In genomic region chr10:130954326-130954905, GRCh38 we compare ENCODE assay signal across 16 cellular contexts.
DNase-seq lines count a peak whose midpoint lies in the region; FAIRE-seq and TF ChIP-seq lines count a peak whose summit lies in the region.
"Had no signal": no experiment of that assay in that cellular context is flagged by ENCODE, and none has a peak within 500 bp of the region (broad histone marks: within the 10 kb centered on the region; RNA-seq: fewer than 3 reads in every experiment).

No MANE protein-coding gene starts in this region.

- H3K79me1 ChIP-seq in H9 (ENCODE audit: insufficient read depth, low read depth, low read length, poor library complexity, severe bottlenecking), result no peaks in the 10 kb centered on the region
- H3K79me1 ChIP-seq in H1 (ENCODE audit: low read depth, low read length), result no peaks in the 10 kb centered on the region

- no peak overlapping the region for H3K4me2 ChIP-seq in H9 (ENCODE audit: insufficient read depth, insufficient read length, low read length)
- no peak overlapping the region for H3K4me2 ChIP-seq in H1 (ENCODE audit: insufficient read depth in 1 of 2, low read depth in 2 of 2, low read length in 2 of 2)
- H3K4me2 ChIP-seq: BLaER1, GM23338 had no signal

- H3K36me3 ChIP-seq in H1 (ENCODE audit: control insufficient read depth in 2 of 4, insufficient read depth in 4 of 4, low read length in 3 of 4) (no peaks in the 10 kb centered on the region), stomach (no peaks in the 10 kb centered on the region)
- H3K36me3 ChIP-seq: BLaER1 had no signal

- TF ChIP-seq POLR2A in H1 (IDR thresholded peaks at IDR 0.05; ENCODE audit: control extremely low read depth in 1 of 2, low read depth in 2 of 2, low read length in 2 of 2), result no peak
- TF ChIP-seq POLR2A in stomach (IDR thresholded peaks at IDR 0.05), result no peak

- H3K27ac ChIP-seq in H9 (ENCODE audit: insufficient read length, low read depth, low read length) (no peak overlapping the region), H1 (ENCODE audit: low read depth, low read length) (no peak overlapping the region), stomach (no peak overlapping the region)
- H3K27ac ChIP-seq: BLaER1 had no signal

- H2BK15ac ChIP-seq in H9 (ENCODE audit: low read depth, low read length), result no peak overlapping the region
- no peak overlapping the region for H2BK15ac ChIP-seq in H1 (ENCODE audit: low read length)

- intact Hi-C loops in stomach (cut with DNase I; ENCODE audit: low total_unique reads), result no loop called here

- H4K5ac ChIP-seq in H9 (ENCODE audit: insufficient read length, low read depth, low read length) (no peak overlapping the region), H1 (ENCODE audit: insufficient read length, low read depth, low read length) (no peak overlapping the region)

- H3K4ac ChIP-seq in H9 (ENCODE audit: low read depth, low read length), result no peak overlapping the region
- no peak overlapping the region for H3K4ac ChIP-seq in H1 (replicated peaks; ENCODE audit: insufficient read length, low read depth, low read length)

- FAIRE-seq in H1 (lab: Jason Lieb, UNC) (no peak), RCC 7860 (lab: Jason Lieb, UNC) (no peak)
- FAIRE-seq: HepG2 had no signal

- H3K4me3 ChIP-seq in H1 (ENCODE audit: extremely low read depth in 1 of 4, insufficient read depth in 2 of 4, low read depth in 3 of 4, low read length in 4 of 4), result no peak overlapping the region
- H3K4me3 ChIP-seq in stomach, result no peak overlapping the region
- H3K4me3 ChIP-seq: BLaER1, GM23338 had no signal

- no peak overlapping the region for H3K4me3 Mint-ChIP-seq in H9
- H3K4me3 Mint-ChIP-seq: CD14-positive monocyte; CD4-positive, alpha-beta memory T cell; GM23338 had no signal

- H2AFZ ChIP-seq in H9 (ENCODE audit: low read length) (no peak overlapping the region), H1 (ENCODE audit: low read length) (no peak overlapping the region)
- H2AFZ ChIP-seq: GM23338 had no signal

- TF ChIP-seq EP300 in H1 (IDR thresholded peaks at IDR 0.05; ENCODE audit: borderline replicate concordance in 1 of 2, low read depth in 2 of 2, low read length in 2 of 2) (no peak), stomach (IDR thresholded peaks at IDR 0.05) (no peak)

- peaks cover 7 to 9% of the 10 kb centered on the region in 2 experiments for H3K4me1 Mint-ChIP-seq in H9
- H3K4me1 Mint-ChIP-seq: CD14-positive monocyte; CD4-positive, alpha-beta memory T cell; GM23338 had no signal

- H2BK12ac ChIP-seq in H9 (ENCODE audit: insufficient read length, low read depth, low read length), result no peak overlapping the region
- H2BK12ac ChIP-seq in H1 (ENCODE audit: low read depth, low read length), result no peak overlapping the region

- no peaks in the 10 kb centered on the region for H3K9me3 Mint-ChIP-seq in H9

- H3K79me2 ChIP-seq in H9 (ENCODE audit: insufficient read depth, low read length), result no peaks in the 10 kb centered on the region; the same call in 1 of the 2 replicates
- no peaks in the 10 kb centered on the region for H3K79me2 ChIP-seq in H1 (ENCODE audit: control insufficient read depth in 1 of 2, insufficient read depth in 2 of 2, low read length in 2 of 2)

- H4K20me1 ChIP-seq in H9 (ENCODE audit: control insufficient read depth, insufficient read depth, insufficient read length) (no peaks in the 10 kb centered on the region), H1 (replicated peaks in 1 of 2; ENCODE audit: control insufficient read depth in 1 of 2, insufficient read depth in 2 of 2, low read length in 2 of 2) (no peaks in the 10 kb centered on the region)
- H4K20me1 ChIP-seq: BLaER1 had no signal

- H3K27me3 ChIP-seq in H9 (ENCODE audit: insufficient read depth, low read length) (no peaks in the 10 kb centered on the region), H1 (replicated peaks in 1 of 4; ENCODE audit: control insufficient read depth in 3 of 4, extremely low read depth in 1 of 4, insufficient read depth in 3 of 4, low read length in 3 of 4) (no peaks in the 10 kb centered on the region), stomach (peaks cover 0 to 26% (median 0%) of the 10 kb centered on the region in 3 donors)
- H3K27me3 ChIP-seq: BLaER1 had no signal

- H4K8ac ChIP-seq in H9 (replicated peaks; ENCODE audit: insufficient read length, low read depth, low read length), result no peak overlapping the region
- H4K8ac ChIP-seq in H1 (ENCODE audit: extremely low read depth, insufficient read depth, low read length), result no peak overlapping the region

- no peak overlapping the region for H2BK5ac ChIP-seq in H9 (ENCODE audit: insufficient read length, low read length)
- peak overlapping the region; percentile 44; the same call in 1 of the 2 replicates for H2BK5ac ChIP-seq in H1 (ENCODE audit: low read depth, low read length)

- CTCF ChIA-PET in H1 (lab: Charles Lee; ENCODE audit: partially characterized antibody), result interaction anchor here (0.8 to 1.7 kb wide), 2 partner anchors 94 to 290 kb away, joined by 3 read pairs; no protein-coding TSS in a partner anchor

- no peaks in the 10 kb centered on the region for H3K4me1 ChIP-seq in H9 (ENCODE audit: insufficient read depth, low read length)
- H3K4me1 ChIP-seq in H1 (replicated peaks in 1 of 4; ENCODE audit: control insufficient read depth in 3 of 4, insufficient read depth in 4 of 4, low read length in 3 of 4), result peaks cover 0 to 4% (median 0%) of the 10 kb centered on the region in 4 experiments; a peak in 2 of 7 replicates
- no peaks in the 10 kb centered on the region for H3K4me1 ChIP-seq in stomach

- H2BK120ac ChIP-seq in H9 (ENCODE audit: low read depth, low read length, poor library complexity, severe bottlenecking) (no peak overlapping the region), H1 (replicated peaks; ENCODE audit: low read depth, low read length) (no peak overlapping the region)

- H3K23me2 ChIP-seq in H9 (ENCODE audit: insufficient read length, low read depth, low read length, poor library complexity, severe bottlenecking), result no peaks in the 10 kb centered on the region
- H3K23me2 ChIP-seq in H1 (ENCODE audit: low read depth, low read length), result no peaks in the 10 kb centered on the region

- H3K9ac ChIP-seq in H9 (ENCODE audit: extremely low read depth, insufficient read length, low read length) (no peak overlapping the region), H1 (replicated peaks in 1 of 4; ENCODE audit: extremely low read depth in 1 of 4, low read depth in 3 of 4, low read length in 3 of 4) (no peak overlapping the region)
- H3K9ac ChIP-seq: BLaER1 had no signal

- POLR2A ChIA-PET in H1 (lab: Charles Lee; ENCODE audit: partially characterized antibody), result no interaction called here

- no peaks in the 10 kb centered on the region; the same call in none of the 2 replicates for H3K27me3 Mint-ChIP-seq in H9 (ENCODE audit: low read depth)
- H3K27me3 Mint-ChIP-seq: CD4-positive, alpha-beta memory T cell had no signal

- H3K18ac ChIP-seq in H9 (ENCODE audit: insufficient read length, low read depth, low read length), result no peak overlapping the region
- no peak overlapping the region for H3K18ac ChIP-seq in H1 (ENCODE audit: extremely low read depth, low read length)

- no CpG with 5 or more reads among the region's 8 CpGs for WGBS in H9 (ENCODE audit: extremely low coverage, insufficient read length, low lambda C conversion rate)
- 83% methylated on average over 8 of the region's 8 CpGs; no CpG with 5 or more reads in 1 of the 2 experiments for WGBS in H1 (ENCODE audit: extremely low coverage in 1 of 2, insufficient coverage in 1 of 2, insufficient read length in 1 of 2, insufficient replicate concordance in 2 of 2, low coverage in 1 of 2, low lambda C conversion rate in 2 of 2, missing lambda C conversion rate in 1 of 2), 2 experiments
- WGBS in stomach, 5 donors, result 49 to 70% (median 69%) methylated on average over 8 of the region's 8 CpGs

- TF ChIP-seq CTCF in H9 (conservative IDR thresholded peaks at IDR 0.05) (no peak), H1 (IDR thresholded peaks at IDR 0.05; ENCODE audit: control extremely low read depth in 1 of 3, insufficient read depth in 1 of 3, low read depth in 1 of 3, low read length in 3 of 3) (no peak), stomach (IDR thresholded peaks at IDR 0.05) (no peak)

- H3K56ac ChIP-seq in H9 (ENCODE audit: insufficient read length, low read depth, low read length) (no peak overlapping the region), H1 (replicated peaks; ENCODE audit: insufficient read length, low read depth, low read length) (no peak overlapping the region)

- DNase-seq in NCI-H82 (lab: John Stamatoyannopoulos, UW) (peak; percentile 70), NCI-H82 treated with DMSO at 0.1 percent for 48 hours (lab: John Stamatoyannopoulos, UW; ENCODE audit: unreplicated experiment) (no peak), H9 (peak; percentile 15), H1 (ENCODE audit: low read depth in 1 of 2, low spot score in 2 of 2) (no peak), stomach (peak; percentile 16), globus pallidus (ENCODE audit: low spot score) (no peak), RCC 7860 (ENCODE audit: low spot score) (no peak)
- DNase-seq: 8988T; CD4-positive, alpha-beta memory T cell; DMS79 treated with DMSO at 0.1 percent for 48 hours; GF-D8; H7 had no signal

- TF ChIP-seq RAD21 in H1 (IDR thresholded peaks at IDR 0.05 in 1 of 2, conservative IDR thresholded peaks at IDR 0.05 in 1 of 2; ENCODE audit: low read depth in 2 of 2, low read length in 2 of 2), result no peak

- no peak overlapping the region for H2AK5ac ChIP-seq in H9 (ENCODE audit: insufficient read length, low read length)
- no peak overlapping the region for H2AK5ac ChIP-seq in H1 (ENCODE audit: low read depth, low read length)

- no peaks in the 10 kb centered on the region for H3K9me3 ChIP-seq in H9 (ENCODE audit: control insufficient read depth, low read depth, low read length)
- H3K9me3 ChIP-seq in H1 (ENCODE audit: insufficient read depth in 2 of 2, low read depth in 1 of 2, low read length in 1 of 2), result no peaks in the 10 kb centered on the region
- H3K9me3 ChIP-seq in stomach, result no peaks in the 10 kb centered on the region
- H3K9me3 ChIP-seq: BLaER1 had no signal

- H3K36me3 Mint-ChIP-seq in H9 (ENCODE audit: insufficient read depth in 1 of 3, low read depth in 3 of 3), result no peaks in the 10 kb centered on the region; a peak in 1 of 7 replicates
- H3K36me3 Mint-ChIP-seq: CD14-positive monocyte; CD4-positive, alpha-beta memory T cell had no signal

- H4K91ac ChIP-seq in H9 (ENCODE audit: insufficient read length, low read depth, low read length) (no peak overlapping the region), H1 (replicated peaks; ENCODE audit: insufficient read length, low read length) (no peak overlapping the region)

- H3K14ac ChIP-seq in H9 (ENCODE audit: insufficient read depth, low read length), result no peak overlapping the region
- H3K14ac ChIP-seq in H1 (ENCODE audit: insufficient read length), result no peak overlapping the region

- no peak overlapping the region for H3K27ac Mint-ChIP-seq in H9
- H3K27ac Mint-ChIP-seq: CD14-positive monocyte, GM23338 had no signal

- H3K23ac ChIP-seq in H9 (ENCODE audit: insufficient read length, low read depth, low read length) (no peak overlapping the region), H1 (ENCODE audit: insufficient read length) (no peak overlapping the region)

- no peak overlapping the region for H3T11ph ChIP-seq in H9 (ENCODE audit: low read length)

- no peak overlapping the region for H2BK20ac ChIP-seq in H9 (ENCODE audit: low read depth, low read length, poor library complexity, severe bottlenecking)
- no peak overlapping the region for H2BK20ac ChIP-seq in H1 (ENCODE audit: low read length)

TF ChIP-seq in H1, 55 proteins besides CTCF, POLR2A, EP300 and RAD21 (continues in another document):
- no peak for TF ChIP-seq BCL11A (IDR thresholded peaks at IDR 0.05; ENCODE audit: low read depth in 2 of 2, low read length in 2 of 2)

Comparison
In these comparisons a context has a peak if more than half of its experiments do, and no peak if none do; other contexts are left out.
1. DNase-seq: peak in NCI-H82 (single experiment), H9 (single experiment) and stomach (single experiment); none in NCI-H82 treated with DMSO at 0.1 percent for 48 hours (single experiment), H1 (0 of 2), globus pallidus (single experiment) and RCC 7860 (single experiment).